32 cellular contexts compared by ENCODE assay signal in genomic region chr22:27750866-27751265, GRCh38. TPM values are rescaled to one million over a fixed set of nuclear protein-coding genes. Genes with fewer than 3 reads are reported as not detected.
DNase-seq lines count a peak whose midpoint lies in the region; TF ChIP-seq lines count a peak whose summit lies in the region.
"Had no signal": no experiment of that assay in that cellular context is flagged by ENCODE, and none has a peak within 500 bp of the region (broad histone marks: within the 10 kb centered on the region; RNA-seq: fewer than 3 reads in every experiment).

No MANE protein-coding gene starts in this region.

- TF ChIP-seq POLR2A in suprapubic skin (IDR thresholded peaks at IDR 0.05) = no peak

- no peak overlapping the region for H4K8ac ChIP-seq in mesenchymal stem cell (ENCODE audit: low read length)

- peak overlapping the region in 1 of 2 experiments; percentile 37 for H3K14ac ChIP-seq in mesenchymal stem cell (ENCODE audit: low read length in 2 of 2)

- 62 to 64% methylated on average over 9 to 11 of the region's 11 CpGs for WGBS in GM23248 (ENCODE audit: low coverage in 1 of 2, low lambda C conversion rate in 2 of 2, missing lambda C conversion rate in 2 of 2), 2 experiments
- 86% methylated on average over 11 of the region's 11 CpGs for WGBS in mesenchymal stem cell
- WGBS in suprapubic skin = 71% methylated on average over 11 of the region's 11 CpGs

- no peak overlapping the region for H3K4me2 ChIP-seq in GM23248 (ENCODE audit: unreplicated experiment)
- H3K4me2 ChIP-seq in mesenchymal stem cell (ENCODE audit: low read length, poor library complexity, severe bottlenecking) = no peak overlapping the region

- H3K4me1 ChIP-seq in GM23248 (ENCODE audit: insufficient read depth) (peaks cover 76% of the 10 kb centered on the region), ascending aorta (peaks cover 26 to 63% of the 10 kb centered on the region in 2 donors), mesenchymal stem cell (ENCODE audit: control insufficient read depth, insufficient read depth, low read depth, low read length) (peaks cover 49% of the 10 kb centered on the region), suprapubic skin (peaks cover 69% of the 10 kb centered on the region)
- H3K4me1 ChIP-seq: parathyroid adenoma, right lobe of liver had no signal

- POLR2A ChIA-PET in HEK293T (lab: Yijun Ruan, JAX) = interaction anchor here (0.6 kb wide), 1 partner anchor 30 kb away, joined by 3 read pairs; no protein-coding TSS in a partner anchor

- no peak overlapping the region for H2BK5ac ChIP-seq in mesenchymal stem cell (ENCODE audit: low read depth, low read length, poor library complexity, severe bottlenecking)

- H3K4me3 ChIP-seq in GM23248 (no peak overlapping the region), ascending aorta (no peak overlapping the region), mesenchymal stem cell (ENCODE audit: insufficient read depth in 1 of 2, low read depth in 1 of 2, low read length in 2 of 2) (no peak overlapping the region), suprapubic skin (no peak overlapping the region)
- H3K4me3 ChIP-seq: heart left ventricle, K562, right lobe of liver had no signal

- no peak overlapping the region for H2AFZ ChIP-seq in GM23248
- H2AFZ ChIP-seq in mesenchymal stem cell (ENCODE audit: low read depth, low read length) = no peak overlapping the region
- H2AFZ ChIP-seq: parathyroid adenoma had no signal

- no peaks in the 10 kb centered on the region for H3K9me2 ChIP-seq in GM23248 (ENCODE audit: insufficient read depth)

- DNase-seq in GM23248 (no peak), ascending aorta (ENCODE audit: low spot score in 2 of 2) (no peak), mesenchymal stem cell (no peak), suprapubic skin (ENCODE audit: low spot score in 2 of 2) (peak in 1 of 2 donors; percentile 50), ACHN (no peak), HEK293T (ENCODE audit: extremely low spot score) (no peak)
- no peak for DNase-seq in central memory CD4-positive, alpha-beta T cell
- no peak for DNase-seq in effector CD4-positive, alpha-beta T cell
- DNase-seq: activated CD4-positive, alpha-beta T cell treated with anti-CD3 and anti-CD28 coated beads, Interleukin-2, amount 10 ng/mL, durations not matched to agents 24 days and 14 days; activated gamma-delta T cell; activated naive CD8-positive, alpha-beta T cell treated with anti-CD3 and anti-CD28 coated beads, Interleukin-2, amount 50 U/mL, for 24 hours; activated T-cell treated with anti-CD3 and anti-CD28 coated beads, Interleukin-2, amount 50 U/mL, for 24 hours; brain microvascular endothelial cell; C1 segment of cervical spinal cord; COR-L47; DND-41; effector CD8-positive, alpha-beta T cell; HFFc6; kidney glomerular epithelial cell; NCI-H1105; NCI-H1930; NCI-H345; NCI-H748 treated with DMSO at 0.1 percent for 48 hours; nephron progenitor cell; right lobe of liver; stimulated activated CD4-positive, alpha-beta T cell treated with anti-CD3 and anti-CD28 coated beads, Interleukin-4, amount 100 ng/mL, for 24 hours; T-helper 9 cell; WERI-Rb-1 had no signal

- no peak overlapping the region for H3K4ac ChIP-seq in mesenchymal stem cell (ENCODE audit: low read depth in 1 of 2, low read length in 2 of 2)

- H3K36me3 ChIP-seq in GM23248 (ENCODE audit: low read depth) (no peaks in the 10 kb centered on the region), ascending aorta (no peaks in the 10 kb centered on the region), mesenchymal stem cell (ENCODE audit: control insufficient read depth in 1 of 2, insufficient read depth in 2 of 2, low read depth in 1 of 2, low read length in 2 of 2) (peaks cover 0 to 41% of the 10 kb centered on the region in 2 experiments), suprapubic skin (no peaks in the 10 kb centered on the region)
- H3K36me3 ChIP-seq: right lobe of liver, WERI-Rb-1 had no signal

- no peak overlapping the region for H4K91ac ChIP-seq in mesenchymal stem cell (ENCODE audit: low read length)

- no peak overlapping the region for H3K9ac ChIP-seq in GM23248
- peak overlapping the region; percentile 72 for H3K9ac ChIP-seq in mesenchymal stem cell (ENCODE audit: low read length)
- H3K9ac ChIP-seq: parathyroid adenoma had no signal

- intact Hi-C loops in ascending aorta (cut with DNase I) = loop anchor here (2.0 kb wide), 1 partner anchor 40 kb away; no protein-coding TSS in a partner anchor

- H3K79me2 ChIP-seq in GM23248 (ENCODE audit: insufficient read depth) = 0 out of 2 replicates have a peak, but pooled peaks cover 17% of the 10 kb centered on the region
- H3K79me2 ChIP-seq: parathyroid adenoma had no signal

- in situ Hi-C loops in GM23248 (cut with MboI) (no loop called here), ACHN (cut with HindIII; ENCODE audit: low pct_ligation_motif_present, low pct_unique_long_range_greater_than_20kb, low sequenced_read_pairs) (no loop called here)

- TF ChIP-seq EP300 in suprapubic skin (IDR thresholded peaks at IDR 0.05) = no peak

- H2BK15ac ChIP-seq in mesenchymal stem cell (ENCODE audit: low read depth, poor library complexity, severe bottlenecking) = no peak overlapping the region

- TF ChIP-seq CTCF in ascending aorta (IDR thresholded peaks at IDR 0.05) = no peak
- TF ChIP-seq CTCF in suprapubic skin (IDR thresholded peaks at IDR 0.05) = no peak

- H2BK12ac ChIP-seq in mesenchymal stem cell (ENCODE audit: low read length in 2 of 2) = peak overlapping the region in 1 of 2 experiments; percentile 79

- no peaks in the 10 kb centered on the region for H4K20me1 ChIP-seq in GM23248 (ENCODE audit: insufficient read depth)

- H2BK120ac ChIP-seq in mesenchymal stem cell (ENCODE audit: low read depth, low read length) = no peak overlapping the region

- H3F3A ChIP-seq in GM23248 (ENCODE audit: insufficient read depth) = peaks cover 68% of the 10 kb centered on the region

- no peak overlapping the region for H3K23ac ChIP-seq in mesenchymal stem cell (ENCODE audit: low read length in 2 of 2)

- H3K27ac ChIP-seq in GM23248 (peak overlapping the region; percentile 83), ascending aorta (peak overlapping the region; percentile 86 to 88), mesenchymal stem cell (ENCODE audit: low read length, poor library complexity, severe bottlenecking) (no peak overlapping the region), suprapubic skin (peak overlapping the region; percentile 29)
- H3K27ac ChIP-seq: brain microvascular endothelial cell, epithelial cell of prostate, parathyroid adenoma, right lobe of liver, WERI-Rb-1 had no signal

- peaks cover 32% of the 10 kb centered on the region for H3K79me1 ChIP-seq in mesenchymal stem cell (replicated peaks; ENCODE audit: low read length, poor library complexity, severe bottlenecking)

- no peaks in the 10 kb centered on the region for H3K9me3 ChIP-seq in GM23248 (ENCODE audit: low read depth)
- H3K9me3 ChIP-seq in ascending aorta = no peaks in the 10 kb centered on the region
- no peaks in the 10 kb centered on the region for H3K9me3 ChIP-seq in mesenchymal stem cell (ENCODE audit: control insufficient read depth, low read length)
- no peaks in the 10 kb centered on the region for H3K9me3 ChIP-seq in suprapubic skin
- H3K9me3 ChIP-seq: heart left ventricle, right lobe of liver had no signal

- H3K27me3 ChIP-seq in GM23248 (replicated peaks; ENCODE audit: insufficient read depth) (no peaks in the 10 kb centered on the region), ascending aorta (no peaks in the 10 kb centered on the region), mesenchymal stem cell (ENCODE audit: control insufficient read depth in 1 of 2, insufficient read depth in 1 of 2, low read length in 2 of 2) (no peaks in the 10 kb centered on the region), suprapubic skin (no peaks in the 10 kb centered on the region)
- H3K27me3 ChIP-seq: brain microvascular endothelial cell, heart left ventricle, right lobe of liver had no signal

- peak overlapping the region in 1 of 2 experiments; percentile 54 for H3K18ac ChIP-seq in mesenchymal stem cell (ENCODE audit: low read depth in 1 of 2, low read length in 2 of 2)

- peak overlapping the region; percentile 2 for H2AK5ac ChIP-seq in mesenchymal stem cell (ENCODE audit: low read length, severe bottlenecking)

- CTCF ChIA-PET in HEK293T (lab: Yijun Ruan, JAX) = no interaction called here

TF ChIP-seq in HEK293T, 16 proteins besides CTCF, POLR2A, EP300 and RAD21:
- TF ChIP-seq ELF4 (IDR thresholded peaks at IDR 0.05) = no peak
- no peak for TF ChIP-seq BHLHE40 (IDR thresholded peaks at IDR 0.05; ENCODE audit: borderline replicate concordance)
- TF ChIP-seq FOXM1 (IDR thresholded peaks at IDR 0.05; ENCODE audit: borderline replicate concordance) = no peak
- TF ChIP-seq L3MBTL2 (conservative IDR thresholded peaks at IDR 0.05) = no peak
- TF ChIP-seq SUZ12 (IDR thresholded peaks at IDR 0.05) = no peak
- no peak for TF ChIP-seq NFRKB (IDR thresholded peaks at IDR 0.05)

RNA-seq across cellular contexts. Expression of gene MN1, which starts 50.7 kb away (rescaled TPM):
- 24.8 and 25.9 TPM in 2 replicates for total RNA-seq in GM23248 (2014; rRNA removed; shearing (Covaris generic))
- polyA plus RNA-seq in GM23248 (2016; fragmentation: Nextera tagmentation; extraction: Ambion mirVana) = 4.2 and 4.4 TPM in 2 replicates
- 23.0 TPM for total RNA-seq in ascending aorta
- 8.0 TPM for polyA plus RNA-seq in mesenchymal stem cell (2013, experiment 1 of 2)
- polyA plus RNA-seq in mesenchymal stem cell (2013, experiment 2 of 2) = 6.6 TPM
- 1 to 10 TPM; 1.7 to 6.5 (median 4.1) TPM for total RNA-seq in suprapubic skin
